In genomic region chr6:164927288-164928040, GRCh38 we compare ENCODE assay signal across 8 cellular contexts.
DNase-seq lines count a peak whose midpoint lies in the region; ATAC-seq and TF ChIP-seq lines count a peak whose summit lies in the region.

No MANE protein-coding gene starts in this region.

- H3K9me3 ChIP-seq in transverse colon, result no peaks in the 10 kb centered on the region

- H3K36me3 ChIP-seq in transverse colon, result no peaks in the 10 kb centered on the region

- WGBS in transverse colon (ENCODE audit: low coverage in 1 of 2), 2 donors, result 14 to 28% methylated on average over 6 to 16 of the region's 16 CpGs

- no peaks in the 10 kb centered on the region for H3K4me1 ChIP-seq in transverse colon

- no peak overlapping the region for H3K4me3 Mint-ChIP-seq in activated T-helper 17 cell treated with anti-CD3 and anti-CD28 coated beads, Interleukin-2, amount 50 U/mL, for 72 hours

- TF ChIP-seq CTCF in fibroblast of villous mesenchyme (IDR thresholded peaks at IDR 0.05; ENCODE audit: insufficient read depth, low read depth, low read length) (peak; percentile 91), transverse colon (IDR thresholded peaks at IDR 0.05) (peak; percentile 65 to 96 (median 93))

- no peaks in the 10 kb centered on the region for H3K4me1 Mint-ChIP-seq in activated T-helper 17 cell treated with anti-CD3 and anti-CD28 coated beads, Interleukin-2, amount 50 U/mL, for 72 hours

- H3K27ac Mint-ChIP-seq in activated T-helper 17 cell treated with anti-CD3 and anti-CD28 coated beads, Interleukin-2, amount 50 U/mL, for 72 hours, result no peak overlapping the region

- no peak for TF ChIP-seq EP300 in transverse colon (IDR thresholded peaks at IDR 0.05; ENCODE audit: low read depth)

- no peaks in the 10 kb centered on the region for H3K36me3 Mint-ChIP-seq in activated T-helper 17 cell treated with anti-CD3 and anti-CD28 coated beads, Interleukin-2, amount 50 U/mL, for 72 hours (ENCODE audit: low read depth)

- intact Hi-C loops in transverse colon (cut with DNase I; ENCODE audit: low total_unique reads), result no loop called here

- ATAC-seq in GM21529 (IDR thresholded peaks at IDR 0.05; ENCODE audit: unreplicated experiment), result peak; percentile 92
- peak; percentile 45 for ATAC-seq in activated T-helper 17 cell treated with anti-CD3 and anti-CD28 coated beads, Interleukin-2, amount 50 U/mL, for 72 hours (replicated peaks)

- no peaks in the 10 kb centered on the region for H3K27me3 ChIP-seq in transverse colon

- in situ Hi-C loops in transverse colon (cut with MboI; ENCODE audit: low pct_ligation_motif_present in 1 of 4, low pct_unique_long_range_greater_than_20kb in 1 of 4, low sequenced_read_pairs in 3 of 4), result no loop called here

- DNase-seq in EH (ENCODE audit: low read depth) (peak; percentile 45), HUDEP-2 (lab: John Stamatoyannopoulos, UW; ENCODE audit: unreplicated experiment in 76 of 76) (peak in 47 of 76 experiments; percentile 1 to 69 (median 23)), RKO (ENCODE audit: low spot score) (peak; percentile 34), fibroblast of villous mesenchyme (ENCODE audit: low read depth) (peak; percentile 45), occipital lobe (lab: John Stamatoyannopoulos, UW) (peak; percentile 85), transverse colon (peak; percentile 42)

- H3K4me3 ChIP-seq in fibroblast of villous mesenchyme (ENCODE audit: low read depth, low read length) (no peak overlapping the region), transverse colon (no peak overlapping the region)

- no peak overlapping the region for H3K27ac ChIP-seq in transverse colon

- H3K9me3 Mint-ChIP-seq in activated T-helper 17 cell treated with anti-CD3 and anti-CD28 coated beads, Interleukin-2, amount 50 U/mL, for 72 hours, result no peaks in the 10 kb centered on the region

- no peak for TF ChIP-seq POLR2A in transverse colon (IDR thresholded peaks at IDR 0.05)

- H3K27me3 Mint-ChIP-seq in activated T-helper 17 cell treated with anti-CD3 and anti-CD28 coated beads, Interleukin-2, amount 50 U/mL, for 72 hours, result no peaks in the 10 kb centered on the region

Comparison
In these comparisons a context has a peak if more than half of its experiments do, and no peak if none do; other contexts are left out.
1. DNase-seq: peak in every context shown above with its lines; median percentile 85 in occipital lobe; 45 in EH; 45 in fibroblast of villous mesenchyme; 42 in transverse colon; 34 in RKO; 23 in HUDEP-2.